8 cellular contexts compared by ENCODE assay signal in genomic region chr7:91089382-91089963, GRCh38.
A peak's percentile ranks its signal among the peaks of the same experiment; 100 is the strongest.
DNase-seq lines count a peak whose midpoint lies in the region; ATAC-seq and TF ChIP-seq lines count a peak whose summit lies in the region.

No MANE protein-coding gene starts in this region.

- no peak for TF ChIP-seq POLR2A in gastrocnemius medialis (IDR thresholded peaks at IDR 0.05)

- peak; percentile 48 to 63 for DNase-seq in NCI-H2081 (lab: John Stamatoyannopoulos, UW)
- no peak for DNase-seq in NCI-H2081 treated with DMSO at 0.1 percent for 48 hours (lab: John Stamatoyannopoulos, UW)
- peak; percentile 39 for DNase-seq in HCEC 1CT
- DNase-seq in NCI-H128 (lab: John Stamatoyannopoulos, UW; ENCODE audit: unreplicated experiment): peak; percentile 27
- DNase-seq in glomerular visceral epithelial cell (ENCODE audit: extremely low spot score): peak; percentile 45
- no peak for DNase-seq in gastrocnemius medialis
- DNase-seq in stimulated activated CD4-positive, alpha-beta T cell treated with anti-CD3 and anti-CD28 coated beads, Interleukin-4, amount 100 ng/mL, for 1 hour: no peak

- H3K9me3 ChIP-seq in gastrocnemius medialis: no peaks in the 10 kb centered on the region

- intact Hi-C loops in gastrocnemius medialis (cut with DNase I; ENCODE audit: low total_unique reads): loop anchor here (10.0 kb wide), 2 partner anchors 545 to 785 kb away; no protein-coding TSS in a partner anchor

- ATAC-seq in gastrocnemius medialis: peak in 1 of 2 donors; percentile 39

- H3K27ac ChIP-seq in VCaP: peak overlapping the region; percentile 20; the same call in 1 of the 2 replicates
- H3K27ac ChIP-seq in gastrocnemius medialis: no peak overlapping the region

- in situ Hi-C loops in gastrocnemius medialis (cut with MboI; ENCODE audit: low sequenced_read_pairs in 4 of 4): loop anchor here in 2 of 4 donors (10.0 to 25.0 kb wide), 2 partner anchors 523 to 695 kb away; no protein-coding TSS in a partner anchor

- TF ChIP-seq CTCF in VCaP (conservative IDR thresholded peaks at IDR 0.05): peak; percentile 95
- TF ChIP-seq CTCF in gastrocnemius medialis (IDR thresholded peaks at IDR 0.05 in 4 of 5, conservative IDR thresholded peaks at IDR 0.05 in 1 of 5): peak; percentile 43 to 77 (median 51)

- H3K4me3 ChIP-seq in gastrocnemius medialis: peak overlapping the region; percentile 38 to 46 (median 42)

- no peaks in the 10 kb centered on the region for H3K27me3 ChIP-seq in gastrocnemius medialis

- peaks cover 0 to 3% of the 10 kb centered on the region in 2 donors for H3K4me1 ChIP-seq in gastrocnemius medialis

- H3K36me3 ChIP-seq in gastrocnemius medialis: no peaks in the 10 kb centered on the region

Comparison
In these comparisons a context has a peak if more than half of its experiments do, and no peak if none do; other contexts are left out.
1. DNase-seq: peak in NCI-H2081 (2 of 2), HCEC 1CT (single experiment), NCI-H128 (single experiment) and glomerular visceral epithelial cell (single experiment); none in NCI-H2081 treated with DMSO at 0.1 percent for 48 hours (single experiment), gastrocnemius medialis (0 of 2) and stimulated activated CD4-positive, alpha-beta T cell treated with anti-CD3 and anti-CD28 coated beads, Interleukin-4, amount 100 ng/mL, for 1 hour (single experiment).